Comparison of ENCODE assay signal across 26 cellular contexts in genomic region chr13:95588134-95588533, GRCh38. TPM values are rescaled to one million over a fixed set of nuclear protein-coding genes. Genes with fewer than 3 reads are reported as not detected.
"Had no signal": no experiment of that assay in that cellular context is flagged by ENCODE, and none has a peak within 500 bp of the region (broad histone marks: within the 10 kb centered on the region; RNA-seq: fewer than 3 reads in every experiment).

No MANE protein-coding gene starts in this region.

- H3K27me3 ChIP-seq: MG63, SJCRH30 had no signal

- ATAC-seq: K562, Panc1, Right ventricle myocardium inferior, SK-N-SH treated with all-trans-retinoic acid at 6 μM for 48 hours had no signal

- DNase-seq: MG63, NCI-H1092, NCI-H1105 treated with DMSO at 0.1 percent for 48 hours, NCI-H1417 treated with DMSO at 0.1 percent for 48 hours, NCI-H146, NCI-H1694 treated with DMSO at 0.1 percent for 48 hours, NCI-H1930, NCI-H2081, NCI-H2107, NCI-H226, NCI-H446, NCI-H510A, NCI-H524 treated with DMSO at 0.1 percent for 48 hours, NCI-H69, NCI-H774, SHP77 treated with DMSO at 0.1 percent for 48 hours, SJCRH30 had no signal

- H3K9ac ChIP-seq: KMS-11 had no signal

- H3K4me2 ChIP-seq: KMS-11 had no signal

- H3K4me3 ChIP-seq: K562, MG63, SJCRH30 had no signal

- H3K4me1 ChIP-seq: SJCRH30 had no signal

- FAIRE-seq: K562 had no signal

- H3K27ac ChIP-seq: KMS-11, RWPE1, SJCRH30 had no signal

- H3K9me3 ChIP-seq: MG63, SJCRH30 had no signal

RNA-seq across cellular contexts. Expression of gene CLDN10, which starts 35.6 kb away (rescaled TPM):
- total RNA-seq: HT1080, K562, LHCN-M2, SJCRH30 had no signal
- polyA plus RNA-seq: IgD-negative memory B cell, K562 had no signal

RNA-seq across cellular contexts. Expression of gene DZIP1, which starts 56.4 kb away (rescaled TPM):
- polyA plus RNA-seq: IgD-negative memory B cell, K562 had no signal
